ENCODE assay signal across 36 cellular contexts in genomic region chr2:108309903-108310302, GRCh38. TPM values are rescaled to one million over a fixed set of nuclear protein-coding genes. Genes with fewer than 3 reads are reported as not detected.
DNase-seq lines count a peak whose midpoint lies in the region; TF ChIP-seq lines count a peak whose summit lies in the region.
"Had no signal": no experiment of that assay in that cellular context is flagged by ENCODE, and none has a peak within 500 bp of the region (broad histone marks: within the 10 kb centered on the region; RNA-seq: fewer than 3 reads in every experiment).

No MANE protein-coding gene starts in this region.

- no peaks in the 10 kb centered on the region for H3K27me3 ChIP-seq in breast epithelium
- H3K27me3 ChIP-seq in prostate gland (replicated peaks; ENCODE audit: insufficient read depth) = no peaks in the 10 kb centered on the region
- H3K27me3 ChIP-seq: BE2C; BLaER1; BLaER1 treated with 17β-estradiol and CSF1 and Interleukin-3, amounts not matched to agents 10 nM and 100 nM had no signal

- H3K4me1 ChIP-seq in breast epithelium (no peaks in the 10 kb centered on the region), prostate gland (replicated peaks) (no peaks in the 10 kb centered on the region)
- H3K4me1 ChIP-seq: BE2C had no signal

- H3K36me3 ChIP-seq in breast epithelium (peaks cover 4% of the 10 kb centered on the region), prostate gland (no peaks in the 10 kb centered on the region)
- H3K36me3 ChIP-seq: BE2C; BLaER1; BLaER1 treated with 17β-estradiol and CSF1 and Interleukin-3, amounts not matched to agents 10 nM and 100 nM had no signal

- H3K4me3 ChIP-seq in breast epithelium (no peak overlapping the region), LNCaP clone FGC (ENCODE audit: low read depth, low read length) (no peak overlapping the region), prostate gland (no peak overlapping the region)
- H3K4me3 ChIP-seq: A549; BLaER1; BLaER1 treated with 17β-estradiol and CSF1 and Interleukin-3, amounts not matched to agents 10 nM and 100 nM had no signal

- in situ Hi-C loops in T47D (cut with HindIII; ENCODE audit: low pct_unique_long_range_greater_than_20kb, low sequenced_read_pairs) = no loop called here

- H3K9me3 ChIP-seq in breast epithelium (no peaks in the 10 kb centered on the region), prostate gland (no peaks in the 10 kb centered on the region)
- H3K9me3 ChIP-seq: A549, BE2C had no signal

- TF ChIP-seq CTCF in breast epithelium (IDR thresholded peaks at IDR 0.05) (no peak), LNCaP clone FGC (IDR thresholded peaks at IDR 0.05; ENCODE audit: control insufficient read depth, extremely low read depth, insufficient read depth) (no peak), VCaP (conservative IDR thresholded peaks at IDR 0.05) (no peak), prostate gland (IDR thresholded peaks at IDR 0.05) (no peak)

- H3K27ac ChIP-seq in breast epithelium = no peak overlapping the region
- H3K27ac ChIP-seq in VCaP = peak overlapping the region; percentile 66
- no peak overlapping the region for H3K27ac ChIP-seq in prostate gland
- H3K27ac ChIP-seq: 22Rv1; A549; BLaER1; BLaER1 treated with 17β-estradiol and CSF1 and Interleukin-3, amounts not matched to agents 10 nM and 100 nM; C4-2B had no signal

- DNase-seq in T47D (ENCODE audit: low read depth in 1 of 2, low spot score in 1 of 2) (peak; percentile 33 to 84), breast epithelium (ENCODE audit: low spot score in 2 of 2) (no peak), LNCaP clone FGC (ENCODE audit: low read depth) (peak; percentile 68), prostate gland (ENCODE audit: low spot score) (peak; percentile 23), NCI-H1694 (lab: John Stamatoyannopoulos, UW) (no peak), middle frontal gyrus (ENCODE audit: extremely low spot score, low spot score) (no peak)
- no peak for DNase-seq in activated CD8-positive, alpha-beta memory T cell treated with anti-CD3 and anti-CD28 coated beads for 24 hours
- DNase-seq: 8988T; ACHN; AML-193; BE2C; C1 segment of cervical spinal cord; Caco-2; Calu3; CD4-positive, alpha-beta memory T cell; CD4-positive, alpha-beta T cell; CD4-positive, CD25-positive, alpha-beta regulatory T cell; CD8-positive, alpha-beta memory T cell; CD8-positive, alpha-beta T cell; COR-L47; DMS 273 treated with DMSO at 0.1 percent for 48 hours; DMS153; DMS53; DMS79; DMS79 treated with DMSO at 0.1 percent for 48 hours; DND-41; EL had no signal

- TF ChIP-seq POLR2A in breast epithelium (IDR thresholded peaks at IDR 0.05) (no peak), prostate gland (IDR thresholded peaks at IDR 0.05) (no peak)

- intact Hi-C loops in breast epithelium (cut with DNase I; ENCODE audit: low total_unique reads) = no loop called here
- intact Hi-C loops in prostate gland (cut with DNase I) = no loop called here

RNA-seq across cellular contexts. Expression of gene SULT1C2, which starts 21.2 kb away (rescaled TPM):
- total RNA-seq in breast epithelium (1 to 10 TPM in 2 of 3 donors, not detected in 1; 1.2 to 1.9 TPM), prostate gland (1 to 10 TPM in 1 of 2 donors, not detected in 1; 1.8 TPM)
- total RNA-seq: A172; A673; B cell; CD4-positive, alpha-beta T cell; CD4-positive, CD25-positive, alpha-beta regulatory T cell; CD8-positive, alpha-beta memory T cell; CD8-positive, alpha-beta T cell had no signal

Comparison
In these comparisons a context has a peak if more than half of its experiments do, and no peak if none do; other contexts are left out.
1. DNase-seq: peak in T47D (2 of 2), LNCaP clone FGC (single experiment) and prostate gland (single experiment); none in breast epithelium (0 of 2), activated CD8-positive, alpha-beta memory T cell treated with anti-CD3 and anti-CD28 coated beads for 24 hours (single experiment), NCI-H1694 (single experiment) and middle frontal gyrus (single experiment).